Comparison of ENCODE assay signal across 27 cellular contexts in the genomic region with DNA sequence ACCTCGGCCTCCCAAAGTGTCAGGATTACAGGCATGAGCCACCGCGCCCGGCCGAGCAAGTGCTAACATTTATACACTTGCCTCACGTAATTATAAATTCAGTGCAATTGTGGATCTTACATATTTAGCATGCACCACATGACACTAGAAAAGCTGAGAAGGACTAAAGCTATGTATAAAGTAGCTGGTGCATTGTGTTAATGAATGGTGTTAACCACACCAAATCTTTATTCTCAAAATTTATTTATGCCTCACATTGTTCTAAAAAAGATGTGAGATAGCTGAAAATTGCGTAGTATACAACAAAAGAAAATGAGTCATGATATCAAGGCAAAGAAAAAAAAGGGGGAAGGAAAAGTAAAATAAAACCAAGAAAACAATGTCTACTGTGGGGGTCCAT. TPM values are rescaled to one million over a fixed set of nuclear protein-coding genes. Genes with fewer than 3 reads are reported as not detected.
"Had no signal": no experiment of that assay in that cellular context is flagged by ENCODE, and none has a peak within 500 bp of the region (broad histone marks: within the 10 kb centered on the region; RNA-seq: fewer than 3 reads in every experiment).

No MANE protein-coding gene starts in this region.

- FAIRE-seq: urothelium cell line had no signal

- H3K4me3 ChIP-seq: stomach, suprapubic skin, testis, thoracic aorta, thyroid gland, tibial artery, tibial nerve, transverse colon, upper lobe of left lung, upper lobe of right lung, uterus, vagina had no signal

- H3K4me1 ChIP-seq: stomach, suprapubic skin, testis, thyroid gland, tibial artery, tibial nerve, upper lobe of left lung, upper lobe of right lung, uterus, vagina had no signal

- ATAC-seq: stimulated activated effector memory CD8-positive, alpha-beta T cell treated with anti-CD3 and anti-CD28 coated beads, Interleukin-12 subunit alpha, Interleukin-12 subunit beta, amount 100 ng/mL, for 72 hours; stimulated activated memory B cell treated with anti-CD40 and anti-IgM and Interleukin-4, amounts not matched to agents 10 μg/mL and 1 μg/mL and 100 μg/mL, for 72 hours; stimulated activated naive B cell treated with anti-CD40 and anti-IgM and Interleukin-4, amounts not matched to agents 10 μg/mL and 1 μg/mL and 100 μg/mL, for 72 hours; stimulated activated naive CD8-positive, alpha-beta T cell treated with anti-CD3 and anti-CD28 coated beads, Interleukin-15, amount 100 ng/mL, for 72 hours; stimulated activated naive CD8-positive, alpha-beta T cell treated with anti-CD3 and anti-CD28 coated beads, Interleukin-15, Interleukin-2, amounts not matched to agents 100 U/mL and 50 U/mL, for 24 hours; upper lobe of right lung had no signal

- H3K36me3 ChIP-seq: stomach, suprapubic skin, thoracic aorta, thyroid gland, tibial artery, tibial nerve, transverse colon, upper lobe of left lung, upper lobe of right lung, uterus, vagina had no signal

- H3K9me3 ChIP-seq: stomach, suprapubic skin, testis, thoracic aorta, thyroid gland, tibial artery, tibial nerve, transverse colon, upper lobe of left lung, upper lobe of right lung, uterus, vagina had no signal

- H3K27ac ChIP-seq: stomach, suprapubic skin, testis, thoracic aorta, thyroid gland, tibial artery, tibial nerve, transverse colon, upper lobe of left lung, upper lobe of right lung, uterus, vagina had no signal

- H3K27me3 ChIP-seq: stomach, testis, thyroid gland, tibial artery, tibial nerve, transverse colon, upper lobe of left lung, upper lobe of right lung, uterus, vagina had no signal

- DNase-seq: stimulated activated CD4-positive, alpha-beta T cell treated with anti-CD3 and anti-CD28 coated beads, Interleukin-2, amount 100 ng/mL, for 48 hours; stimulated activated CD4-positive, alpha-beta T cell treated with anti-CD3 and anti-CD28 coated beads, Interleukin-4, amount 100 ng/mL, for 1 hour; stimulated activated CD4-positive, alpha-beta T cell treated with anti-CD3 and anti-CD28 coated beads, Interleukin-4, amount 100 ng/mL, for 24 hours; stimulated activated CD4-positive, alpha-beta T cell treated with anti-CD3 and anti-CD28 coated beads, Interleukin-4, amount 100 ng/mL, for 4 hours; stimulated activated CD8-positive, alpha-beta memory T cell treated with anti-CD3 and anti-CD28 coated beads, Interleukin-4, amount 100 ng/mL, for 48 hours; stimulated activated naive B cell treated with anti-CD40 and anti-IgM and Interleukin-4, amounts not matched to agents 10 μg/mL and 1 μg/mL and 100 μg/mL, for 72 hours; stimulated activated naive CD4-positive, alpha-beta T cell; stimulated activated naive CD4-positive, alpha-beta T cell treated with Interleukin-2 at 50 U/mL for 16 hours; stimulated activated naive CD8-positive, alpha-beta T cell treated with anti-CD3 and anti-CD28 coated beads, Interleukin-15, amount 100 ng/mL, for 72 hours; stimulated activated naive CD8-positive, alpha-beta T cell treated with anti-CD3 and anti-CD28 coated beads, Interleukin-15, Interleukin-2, amounts not matched to agents 100 U/mL and 50 U/mL, for 24 hours; stomach; substantia nigra; testis; thyroid gland; tibial artery; transverse colon; trophoblast cell; upper lobe of left lung; upper lobe of right lung; uterus had no signal

RNA-seq across cellular contexts. Expression of gene GDA, which starts 54.8 kb away (rescaled TPM):
- total RNA-seq: thoracic aorta, vagina had no signal
